Comparison of ENCODE assay signal across 9 cellular contexts in genomic region chr2:241540391-241540765, GRCh38. TPM values are rescaled to one million over a fixed set of nuclear protein-coding genes. Genes with fewer than 3 reads are reported as not detected.
DNase-seq lines count a peak whose midpoint lies in the region; ATAC-seq, FAIRE-seq and TF ChIP-seq lines count a peak whose summit lies in the region.
"Had no signal": no experiment of that assay in that cellular context is flagged by ENCODE, and none has a peak within 500 bp of the region (broad histone marks: within the 10 kb centered on the region; RNA-seq: fewer than 3 reads in every experiment).

No MANE protein-coding gene starts in this region.

- FAIRE-seq in RCC 7860 (lab: Jason Lieb, UNC): no peak

- peak overlapping the region; percentile 63 for H3K4me3 Mint-ChIP-seq in Calu3 (ENCODE audit: low read depth, unreplicated experiment)
- H3K4me3 Mint-ChIP-seq in activated CD8-positive, alpha-beta T cell treated with anti-CD3 and anti-CD28 coated beads, Interleukin-2, amount 10 ng/mL, durations not matched to agents 7 days and 5 days: no peak overlapping the region
- H3K4me3 Mint-ChIP-seq: activated CD4-positive, alpha-beta memory T cell treated with anti-CD3 and anti-CD28 coated beads, Interleukin-2, amount 10 ng/mL, durations not matched to agents 7 days and 5 days had no signal

- DNase-seq in Calu3 (no peak), RCC 7860 (ENCODE audit: low spot score) (peak; percentile 19), foreskin keratinocyte (no peak), Peyer's patch (no peak)
- no peak for DNase-seq in activated CD4-positive, CD25-positive, alpha-beta regulatory T cell treated with anti-CD3 and anti-CD28 coated beads, Interleukin-2, amount 50 U/mL, for 72 hours
- DNase-seq in activated CD8-positive, alpha-beta T cell treated with anti-CD3 and anti-CD28 coated beads, Interleukin-2, amount 10 ng/mL, durations not matched to agents 7 days and 5 days: no peak

- POLR2A ChIA-PET in activated CD8-positive, alpha-beta T cell treated with anti-CD3 and anti-CD28 coated beads, Interleukin-2, amount 10 ng/mL, durations not matched to agents 7 days and 5 days (lab: Charles Lee): no interaction called here

- BruUV-seq in Calu3 (replicated peaks; lab: Mats Ljungman, UMichigan): no TSS peak

- TF ChIP-seq CTCF in Calu3 (IDR thresholded peaks at IDR 0.05; ENCODE audit: unreplicated experiment) (no peak), foreskin keratinocyte (conservative IDR thresholded peaks at IDR 0.05) (no peak), Peyer's patch (IDR thresholded peaks at IDR 0.05) (no peak)

- CTCF ChIA-PET in Calu3 (lab: Charles Lee): no interaction called here
- CTCF ChIA-PET in activated CD8-positive, alpha-beta T cell treated with anti-CD3 and anti-CD28 coated beads, Interleukin-2, amount 10 ng/mL, durations not matched to agents 7 days and 5 days (lab: Charles Lee): no interaction called here

- peaks cover 19% of the 10 kb centered on the region for H3K27me3 ChIP-seq in foreskin keratinocyte
- peaks cover 18% of the 10 kb centered on the region for H3K27me3 ChIP-seq in rectal smooth muscle tissue (ENCODE audit: control insufficient read depth, insufficient read depth, low read length)
- H3K27me3 ChIP-seq in Peyer's patch: no peaks in the 10 kb centered on the region

- no peak overlapping the region for H3K9ac ChIP-seq in rectal smooth muscle tissue (ENCODE audit: low read length)

- peak; percentile 57 for ATAC-seq in foreskin keratinocyte
- no peak for ATAC-seq in HG03045 (IDR thresholded peaks at IDR 0.05; ENCODE audit: unreplicated experiment)
- ATAC-seq in activated CD8-positive, alpha-beta T cell treated with anti-CD3 and anti-CD28 coated beads, Interleukin-2, amount 10 ng/mL, durations not matched to agents 7 days and 5 days: no peak

- peaks cover 13% of the 10 kb centered on the region for H3K27me3 Mint-ChIP-seq in Calu3 (ENCODE audit: unreplicated experiment)
- peaks cover 14% of the 10 kb centered on the region for H3K27me3 Mint-ChIP-seq in activated CD8-positive, alpha-beta T cell treated with anti-CD3 and anti-CD28 coated beads, Interleukin-2, amount 10 ng/mL, durations not matched to agents 7 days and 5 days (ENCODE audit: low read depth)

- intact Hi-C loops in Calu3 (cut with micrococcal nuclease; ENCODE audit: unreplicated experiment): no loop called here

- H3K4me3 ChIP-seq in rectal smooth muscle tissue (ENCODE audit: low read length): peak overlapping the region; percentile 19
- H3K4me3 ChIP-seq in Peyer's patch: peak overlapping the region in 2 of 4 donors; percentile 41 to 47

- no peak overlapping the region for H3K27ac ChIP-seq in foreskin keratinocyte
- no peak overlapping the region for H3K27ac ChIP-seq in rectal smooth muscle tissue (ENCODE audit: low read depth, low read length)
- no peak overlapping the region for H3K27ac ChIP-seq in Peyer's patch

- no peaks in the 10 kb centered on the region for H3K36me3 Mint-ChIP-seq in Calu3 (ENCODE audit: insufficient read depth, unreplicated experiment)
- no peaks in the 10 kb centered on the region for H3K36me3 Mint-ChIP-seq in activated CD8-positive, alpha-beta T cell treated with anti-CD3 and anti-CD28 coated beads, Interleukin-2, amount 10 ng/mL, durations not matched to agents 7 days and 5 days (ENCODE audit: low read depth)

- no peak for TF ChIP-seq POLR2A in Peyer's patch (IDR thresholded peaks at IDR 0.05)

- H3K4me1 Mint-ChIP-seq in Calu3 (ENCODE audit: low read depth, unreplicated experiment): no peaks in the 10 kb centered on the region
- peaks cover 3% of the 10 kb centered on the region for H3K4me1 Mint-ChIP-seq in activated CD8-positive, alpha-beta T cell treated with anti-CD3 and anti-CD28 coated beads, Interleukin-2, amount 10 ng/mL, durations not matched to agents 7 days and 5 days (ENCODE audit: low read depth)

- peaks cover 0 to 6% (median 0%) of the 10 kb centered on the region in 4 donors for H3K9me3 ChIP-seq in Peyer's patch

- H3K9me3 Mint-ChIP-seq in Calu3 (ENCODE audit: low read depth, unreplicated experiment): no peaks in the 10 kb centered on the region
- H3K9me3 Mint-ChIP-seq in activated CD8-positive, alpha-beta T cell treated with anti-CD3 and anti-CD28 coated beads, Interleukin-2, amount 10 ng/mL, durations not matched to agents 7 days and 5 days (ENCODE audit: insufficient read depth): no peaks in the 10 kb centered on the region
- H3K9me3 Mint-ChIP-seq: activated CD4-positive, alpha-beta memory T cell treated with anti-CD3 and anti-CD28 coated beads, Interleukin-2, amount 10 ng/mL, durations not matched to agents 7 days and 5 days had no signal

- H3K4me1 ChIP-seq in foreskin keratinocyte (no peaks in the 10 kb centered on the region), rectal smooth muscle tissue (ENCODE audit: control insufficient read depth, insufficient read depth, low read length) (no peaks in the 10 kb centered on the region), Peyer's patch (peaks cover 0 to 9% (median 0%) of the 10 kb centered on the region in 4 donors)

- H3K36me3 ChIP-seq in rectal smooth muscle tissue (ENCODE audit: control insufficient read depth, insufficient read depth, low read length): no peaks in the 10 kb centered on the region
- H3K36me3 ChIP-seq in Peyer's patch: no peaks in the 10 kb centered on the region

- H3K27ac Mint-ChIP-seq in Calu3 (ENCODE audit: unreplicated experiment): no peak overlapping the region
- no peak overlapping the region for H3K27ac Mint-ChIP-seq in activated CD8-positive, alpha-beta T cell treated with anti-CD3 and anti-CD28 coated beads, Interleukin-2, amount 10 ng/mL, durations not matched to agents 7 days and 5 days
- H3K27ac Mint-ChIP-seq: activated CD4-positive, alpha-beta memory T cell treated with anti-CD3 and anti-CD28 coated beads, Interleukin-2, amount 10 ng/mL, durations not matched to agents 7 days and 5 days had no signal

RNA-seq across cellular contexts. Expression of gene BOK, which starts 18.2 kb away (rescaled TPM):
- total RNA-seq in Calu3 (2022) (30.1 and 35.0 TPM in 2 replicates), foreskin keratinocyte (36.9 and 46.1 TPM in 2 replicates), Peyer's patch (10 to 100 TPM in 3 of 4 donors, 1 to 10 TPM in 1; 6.7 to 20.2 (median 15.5) TPM)
- polyA plus RNA-seq in foreskin keratinocyte: 43.1 and 56.5 TPM in 2 replicates
- not detected for total RNA-seq in activated CD8-positive, alpha-beta T cell treated with anti-CD3 and anti-CD28 coated beads, Interleukin-2, amount 10 ng/mL, durations not matched to agents 7 days and 5 days

RNA-seq across cellular contexts. Expression of gene STK25, which starts 32.0 kb away (rescaled TPM):
- total RNA-seq in Calu3 (2022) (149 and 159 TPM in 2 replicates), foreskin keratinocyte (154 and 173 TPM in 2 replicates), Peyer's patch (100 to 1,000 TPM; 149 to 356 (median 275) TPM)
- polyA plus RNA-seq in foreskin keratinocyte: 140 and 158 TPM in 2 replicates
- 100 to 1,000 TPM; 114 to 132 TPM for total RNA-seq in activated CD8-positive, alpha-beta T cell treated with anti-CD3 and anti-CD28 coated beads, Interleukin-2, amount 10 ng/mL, durations not matched to agents 7 days and 5 days

Comparison
In these comparisons a context has a peak if more than half of its experiments do, and no peak if none do; other contexts are left out.
1. RNA of gene BOK, which starts 18.2 kb away (total RNA-seq): 36.9 to 46.1 TPM in foreskin keratinocyte, 30.1 to 35.0 TPM in Calu3 and 6.7 to 20.2 TPM in Peyer's patch; not detected in activated CD8-positive, alpha-beta T cell treated with anti-CD3 and anti-CD28 coated beads, Interleukin-2, amount 10 ng/mL, durations not matched to agents 7 days and 5 days; every median in the first group is over 4 times any median in the second.